18 cellular contexts compared by ENCODE assay signal in the genomic region with DNA sequence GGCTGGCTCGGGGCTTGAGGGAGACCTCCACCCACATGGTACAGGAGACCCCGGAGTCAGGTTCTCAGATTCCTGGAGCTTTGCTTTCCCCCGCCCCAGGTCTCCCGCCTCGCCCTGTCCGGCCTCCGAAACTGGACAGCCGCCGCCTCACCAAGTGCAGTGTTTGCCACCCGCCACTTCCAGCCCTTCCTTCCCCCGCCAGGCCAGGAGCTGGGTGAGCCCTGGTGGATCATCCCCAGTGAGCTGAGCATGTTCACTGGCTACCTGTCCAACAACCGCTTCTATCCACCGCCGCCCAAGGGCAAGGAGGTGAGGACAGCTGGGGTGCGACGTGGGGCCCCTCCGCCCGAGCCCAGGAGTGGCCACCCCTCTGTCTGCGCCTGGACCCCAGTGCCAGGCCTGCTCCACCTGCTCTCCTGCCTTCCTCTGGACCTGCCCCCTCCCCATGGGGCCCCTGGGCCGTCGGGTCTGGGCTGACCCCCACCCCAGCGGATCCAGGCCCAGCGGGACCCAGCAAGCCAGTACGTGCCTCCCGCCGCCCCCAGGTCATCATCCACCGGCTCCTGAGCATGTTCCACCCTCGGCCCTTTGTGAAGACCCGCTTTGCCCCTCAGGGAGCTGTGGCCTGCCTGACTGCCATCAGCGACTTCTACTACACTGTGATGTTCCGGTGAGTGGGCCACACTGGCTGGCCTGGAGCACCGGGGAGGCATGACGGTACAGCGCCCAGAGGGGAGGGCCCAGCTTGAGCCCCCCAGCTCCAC. TPM values are rescaled to one million over a fixed set of nuclear protein-coding genes. Genes with fewer than 3 reads are reported as not detected.
DNase-seq lines count a peak whose midpoint lies in the region; ATAC-seq and TF ChIP-seq lines count a peak whose summit lies in the region.
"Had no signal": no experiment of that assay in that cellular context is flagged by ENCODE, and none has a peak within 500 bp of the region (broad histone marks: within the 10 kb centered on the region; RNA-seq: fewer than 3 reads in every experiment).

No MANE protein-coding gene starts in this region.

- no peaks in the 10 kb centered on the region for H3K9me3 ChIP-seq in HEK293 (ENCODE audit: control insufficient read depth, insufficient read depth, low read depth, low read length)
- H3K9me3 ChIP-seq in subcutaneous abdominal adipose tissue (ENCODE audit: control insufficient read depth in 5 of 5, low read length in 5 of 5) = no peaks in the 10 kb centered on the region
- H3K9me3 ChIP-seq: MG63 had no signal

- H3K36me3 Mint-ChIP-seq in activated naive CD4-positive, alpha-beta T cell treated with anti-CD3 and anti-CD28 coated beads, Interleukin-2, amount 10 ng/mL, durations not matched to agents 7 days and 5 days = no peaks in the 10 kb centered on the region
- peaks cover 4% of the 10 kb centered on the region for H3K36me3 Mint-ChIP-seq in progenitor cell of endocrine pancreas (ENCODE audit: insufficient read depth)
- H3K36me3 Mint-ChIP-seq in activated naive CD8-positive, alpha-beta T cell treated with anti-CD3 and anti-CD28 coated beads, Interleukin-2, amount 50 U/mL, for 24 hours (ENCODE audit: low read depth) = no peaks in the 10 kb centered on the region

- H3K27ac ChIP-seq in HEK293 (ENCODE audit: extremely low read depth, low read depth, low read length) (no peak overlapping the region), subcutaneous abdominal adipose tissue (ENCODE audit: low read depth, low read length) (peak overlapping the region; percentile 24)
- H3K27ac ChIP-seq: GM23248 had no signal

- H3K27me3 ChIP-seq in subcutaneous abdominal adipose tissue (ENCODE audit: control insufficient read depth in 5 of 5, insufficient read depth in 4 of 5, low read length in 5 of 5) = no peaks in the 10 kb centered on the region
- H3K27me3 ChIP-seq: MG63 had no signal

- H3K9me3 Mint-ChIP-seq in activated naive CD4-positive, alpha-beta T cell treated with anti-CD3 and anti-CD28 coated beads, Interleukin-2, amount 10 ng/mL, durations not matched to agents 7 days and 5 days = no peaks in the 10 kb centered on the region
- H3K9me3 Mint-ChIP-seq in progenitor cell of endocrine pancreas (ENCODE audit: low read depth) = no peaks in the 10 kb centered on the region
- H3K9me3 Mint-ChIP-seq in activated naive CD8-positive, alpha-beta T cell treated with anti-CD3 and anti-CD28 coated beads, Interleukin-2, amount 50 U/mL, for 24 hours = no peaks in the 10 kb centered on the region

- peak overlapping the region; percentile 62 for H3K27ac Mint-ChIP-seq in activated naive CD4-positive, alpha-beta T cell treated with anti-CD3 and anti-CD28 coated beads, Interleukin-2, amount 10 ng/mL, durations not matched to agents 7 days and 5 days
- H3K27ac Mint-ChIP-seq in progenitor cell of endocrine pancreas = no peak overlapping the region
- H3K27ac Mint-ChIP-seq in activated naive CD8-positive, alpha-beta T cell treated with anti-CD3 and anti-CD28 coated beads, Interleukin-2, amount 50 U/mL, for 24 hours = no peak overlapping the region

- peaks cover 5% of the 10 kb centered on the region for H3K27me3 Mint-ChIP-seq in activated naive CD4-positive, alpha-beta T cell treated with anti-CD3 and anti-CD28 coated beads, Interleukin-2, amount 10 ng/mL, durations not matched to agents 7 days and 5 days
- H3K27me3 Mint-ChIP-seq in progenitor cell of endocrine pancreas = no peaks in the 10 kb centered on the region
- H3K27me3 Mint-ChIP-seq in activated naive CD8-positive, alpha-beta T cell treated with anti-CD3 and anti-CD28 coated beads, Interleukin-2, amount 50 U/mL, for 24 hours = no peaks in the 10 kb centered on the region

- TF ChIP-seq CTCF in HEK293 (tag by site-specific recombination; IDR thresholded peaks at IDR 0.05) = no peak
- TF ChIP-seq CTCF in progenitor cell of endocrine pancreas (IDR thresholded peaks at IDR 0.05; ENCODE audit: unreplicated experiment) = no peak

- H3K9ac ChIP-seq in subcutaneous abdominal adipose tissue (ENCODE audit: low read length in 5 of 5) = peak overlapping the region in 1 of 5 donors; percentile 31
- H3K9ac ChIP-seq: GM23248 had no signal

- H3K4me1 Mint-ChIP-seq in activated naive CD4-positive, alpha-beta T cell treated with anti-CD3 and anti-CD28 coated beads, Interleukin-2, amount 10 ng/mL, durations not matched to agents 7 days and 5 days = peaks cover 10% of the 10 kb centered on the region
- H3K4me1 Mint-ChIP-seq in progenitor cell of endocrine pancreas (ENCODE audit: low read depth) = no peaks in the 10 kb centered on the region
- peaks cover 9% of the 10 kb centered on the region for H3K4me1 Mint-ChIP-seq in activated naive CD8-positive, alpha-beta T cell treated with anti-CD3 and anti-CD28 coated beads, Interleukin-2, amount 50 U/mL, for 24 hours

- no peaks in the 10 kb centered on the region for H3K4me1 ChIP-seq in HEK293 (ENCODE audit: control insufficient read depth, insufficient read depth, low read length)
- peaks cover 7 to 72% (median 47%) of the 10 kb centered on the region in 5 donors for H3K4me1 ChIP-seq in subcutaneous abdominal adipose tissue (ENCODE audit: control insufficient read depth in 5 of 5, insufficient read depth in 5 of 5, low read length in 5 of 5)

- no peak for DNase-seq in activated naive CD4-positive, alpha-beta T cell treated with anti-CD3 and anti-CD28 coated beads, Interleukin-2, amount 10 ng/mL, durations not matched to agents 7 days and 5 days
- no peak for DNase-seq in activated naive CD4-positive, alpha-beta T cell treated with anti-CD3 and anti-CD28 coated beads, Interleukin-2, amount 50 U/mL, for 16 hours
- DNase-seq in islet precursor cell = peak; percentile 50
- no peak for DNase-seq in retina
- DNase-seq in progenitor cell of endocrine pancreas (ENCODE audit: low spot score, unreplicated experiment) = no peak
- DNase-seq in activated naive CD8-positive, alpha-beta T cell treated with anti-CD3 and anti-CD28 coated beads, Interleukin-2, amount 50 U/mL, for 24 hours = no peak
- DNase-seq: 8988T, C1 segment of cervical spinal cord, GM23248, MG63, NCI-H1092 treated with DMSO at 0.1 percent for 48 hours, NCI-H1694, NCI-H510A treated with DMSO at 0.1 percent for 48 hours, NCI-H82 had no signal

- CTCF ChIA-PET in activated naive CD4-positive, alpha-beta T cell treated with anti-CD3 and anti-CD28 coated beads, Interleukin-2, amount 10 ng/mL, durations not matched to agents 7 days and 5 days (lab: Charles Lee) = interaction anchor here (1.0 to 2.9 kb wide), 5 partner anchors 11 to 306 kb away, joined by 3 to 14 read pairs (median 5); no protein-coding TSS in a partner anchor
- CTCF ChIA-PET in HEK293 (lab: Yijun Ruan, JAX) = interaction anchor here (0.7 to 2.9 kb wide), 5 partner anchors 10 to 199 kb away, joined by 3 to 17 read pairs (median 3); no protein-coding TSS in a partner anchor

- peaks cover 7 to 91% of the 10 kb centered on the region in 2 experiments; a peak in 2 of 3 replicates for H3K36me3 ChIP-seq in HEK293 (ENCODE audit: control insufficient read depth in 2 of 2, insufficient read depth in 1 of 2, low read length in 2 of 2)
- H3K36me3 ChIP-seq in subcutaneous abdominal adipose tissue (ENCODE audit: control insufficient read depth in 5 of 5, insufficient read depth in 5 of 5, low read length in 5 of 5) = peaks cover 0 to 79% (median 49%) of the 10 kb centered on the region in 5 donors

- H3K4me3 Mint-ChIP-seq in activated naive CD4-positive, alpha-beta T cell treated with anti-CD3 and anti-CD28 coated beads, Interleukin-2, amount 10 ng/mL, durations not matched to agents 7 days and 5 days = no peak overlapping the region
- H3K4me3 Mint-ChIP-seq in progenitor cell of endocrine pancreas (ENCODE audit: low read depth) = no peak overlapping the region
- no peak overlapping the region for H3K4me3 Mint-ChIP-seq in activated naive CD8-positive, alpha-beta T cell treated with anti-CD3 and anti-CD28 coated beads, Interleukin-2, amount 50 U/mL, for 24 hours

- no peak for ATAC-seq in activated naive CD8-positive, alpha-beta T cell treated with anti-CD3 and anti-CD28 coated beads, Interleukin-2, amount 50 U/mL, for 24 hours
- ATAC-seq: HCT116, HepG2 had no signal

- H3K4me3 ChIP-seq in HEK293 (ENCODE audit: low read depth, low read length) = no peak overlapping the region
- H3K4me3 ChIP-seq in subcutaneous abdominal adipose tissue (ENCODE audit: low read depth in 1 of 5, low read length in 5 of 5) = no peak overlapping the region
- H3K4me3 ChIP-seq: GM23248, MG63 had no signal

- POLR2A ChIA-PET in HEK293 (lab: Yijun Ruan, JAX) = interaction anchor here (1.9 to 2.7 kb wide), 2 partner anchors 8 to 561 kb away, joined by 5 to 14 read pairs; partner anchors contain the start of genes RSRP1 and SELENON

RNA-seq across cellular contexts. Expression of gene SELENON, which starts 8.7 kb away (rescaled TPM):
- 79.8 and 87.1 TPM in 2 replicates for total RNA-seq in progenitor cell of endocrine pancreas

RNA-seq across cellular contexts. Expression of gene MTFR1L, which starts 11.1 kb away (rescaled TPM):
- 55.0 and 58.8 TPM in 2 replicates for total RNA-seq in progenitor cell of endocrine pancreas

RNA-seq across cellular contexts. Expression of gene AUNIP, which starts 50.6 kb away (rescaled TPM):
- 4.7 and 5.9 TPM in 2 replicates for total RNA-seq in progenitor cell of endocrine pancreas
